ENCODE assay signal across 24 cellular contexts in genomic region chr11:73019996-73020395, GRCh38.
DNase-seq lines count a peak whose midpoint lies in the region; ATAC-seq, FAIRE-seq and TF ChIP-seq lines count a peak whose summit lies in the region.
"Had no signal": no experiment of that assay in that cellular context is flagged by ENCODE, and none has a peak within 500 bp of the region (broad histone marks: within the 10 kb centered on the region; RNA-seq: fewer than 3 reads in every experiment).

No MANE protein-coding gene starts in this region.

- H3K79me2 ChIP-seq in HepG2 (ENCODE audit: insufficient read depth, low read length), result peaks cover 38% of the 10 kb centered on the region

- TF ChIP-seq POLR2A in HepG2 (IDR thresholded peaks at IDR 0.05; ENCODE audit: insufficient read depth in 1 of 2, low read depth in 2 of 2, low read length in 2 of 2) (no peak), right lobe of liver (IDR thresholded peaks at IDR 0.05) (no peak)

- H3K9me3 Mint-ChIP-seq in T-helper 2 cell treated with Interferon-gamma antibody and Interleukin-4, amounts not matched to agents 5 μg/mL and 100 μg/mL, for 36 hours, result peaks cover 22% of the 10 kb centered on the region

- FAIRE-seq in HepG2 (lab: Jason Lieb, UNC), result peak; percentile 80

- peaks cover 22% of the 10 kb centered on the region for H3K36me3 Mint-ChIP-seq in T-helper 2 cell treated with Interferon-gamma antibody and Interleukin-4, amounts not matched to agents 5 μg/mL and 100 μg/mL, for 36 hours (ENCODE audit: low read depth)

- H3K4me2 ChIP-seq in HepG2 (ENCODE audit: low read depth, low read length), result no peak overlapping the region

- POLR2A ChIA-PET in HepG2 (lab: Yijun Ruan, JAX), result no interaction called here

- no TSS peak for BruUV-seq in HepG2 (replicated peaks; lab: Mats Ljungman, UMichigan)

- TF ChIP-seq CTCF in HepG2 (CRISPR knock-in tag; IDR thresholded peaks at IDR 0.05), result no peak
- TF ChIP-seq CTCF in right lobe of liver (IDR thresholded peaks at IDR 0.05), result no peak
- no peak for TF ChIP-seq CTCF in neutrophil (IDR thresholded peaks at IDR 0.05)

- no peaks in the 10 kb centered on the region for H3K27me3 Mint-ChIP-seq in T-helper 2 cell treated with Interferon-gamma antibody and Interleukin-4, amounts not matched to agents 5 μg/mL and 100 μg/mL, for 36 hours (ENCODE audit: low read depth)
- H3K27me3 Mint-ChIP-seq: CD8-positive, alpha-beta memory T cell had no signal

- H3K27ac Mint-ChIP-seq in T-helper 2 cell treated with Interferon-gamma antibody and Interleukin-4, amounts not matched to agents 5 μg/mL and 100 μg/mL, for 36 hours, result no peak overlapping the region
- H3K27ac Mint-ChIP-seq: CD8-positive, alpha-beta memory T cell had no signal

- peaks cover 16% of the 10 kb centered on the region for H3K4me1 ChIP-seq in HepG2 (ENCODE audit: insufficient read depth, low read length)
- H3K4me1 ChIP-seq in right lobe of liver, result peaks cover 0 to 10% (median 0%) of the 10 kb centered on the region in 4 donors
- H3K4me1 ChIP-seq in neutrophil (ENCODE audit: control insufficient read depth in 1 of 2, insufficient read depth in 1 of 2, low read depth in 1 of 2, low read length in 1 of 2), result peaks cover 7 to 13% of the 10 kb centered on the region in 2 experiments
- H3K4me1 ChIP-seq: Peyer's patch had no signal

- peak; percentile 79 for DNase-seq in HepG2 (ENCODE audit: low spot score)
- DNase-seq in right lobe of liver, result no peak
- peak; percentile 60 for DNase-seq in foreskin melanocyte
- DNase-seq in NCI-H2196 treated with DMSO at 0.1 percent for 48 hours (lab: John Stamatoyannopoulos, UW; ENCODE audit: unreplicated experiment), result no peak
- DNase-seq in NCI-H2029 (lab: John Stamatoyannopoulos, UW), result no peak
- no peak for DNase-seq in T-helper 2 cell treated with Interferon-gamma antibody and Interleukin-4, amounts not matched to agents 5 μg/mL and 100 μg/mL, for 36 hours (ENCODE audit: low spot score)
- DNase-seq: ACHN; CD8-positive, alpha-beta memory T cell; DMS53; GDM1; KG1; NCI-H1092 treated with DMSO at 0.1 percent for 48 hours; NCI-H1436 treated with DMSO at 0.1 percent for 48 hours; NCI-H1930; NCI-H345; NCI-H524; NCI-H774; NK-92 treated with Interleukin-12 subunit alpha and Interleukin-12 subunit beta, amount 100 ng/mL, for 24 hours; Peyer's patch had no signal

- H4K20me1 ChIP-seq in HepG2 (ENCODE audit: insufficient read depth, low read length), result peaks cover 9% of the 10 kb centered on the region; the same call in 1 of the 2 replicates

- ATAC-seq in HepG2 (peak; percentile 91), right lobe of liver (no peak), HG03108 (IDR thresholded peaks at IDR 0.05; ENCODE audit: unreplicated experiment) (no peak)

- peak in 1 of 2 experiments; percentile 37; a peak in 1 of 4 replicates for TF ChIP-seq EP300 in HepG2 (IDR thresholded peaks at IDR 0.05; ENCODE audit: low read depth in 2 of 2, low read length in 2 of 2)
- TF ChIP-seq EP300 in HepG2 (CRISPR knock-in tag; IDR thresholded peaks at IDR 0.05; ENCODE audit: borderline replicate concordance), result no peak

- CTCF ChIA-PET in HepG2 (lab: Yijun Ruan, JAX; ENCODE audit: low intra/inter-chr PET ratio, low total read pairs), result no interaction called here

- peaks cover 2% of the 10 kb centered on the region for H3K4me1 Mint-ChIP-seq in T-helper 2 cell treated with Interferon-gamma antibody and Interleukin-4, amounts not matched to agents 5 μg/mL and 100 μg/mL, for 36 hours (ENCODE audit: low read depth)

- H3K9me3 ChIP-seq in HepG2 (ENCODE audit: low read length), result peaks cover 7% of the 10 kb centered on the region; the same call in 1 of the 2 replicates
- H3K9me3 ChIP-seq in right lobe of liver, result peaks cover 0 to 6% (median 0%) of the 10 kb centered on the region in 4 donors
- H3K9me3 ChIP-seq in neutrophil, result no peaks in the 10 kb centered on the region

- H3K27me3 ChIP-seq in HepG2 (ENCODE audit: control insufficient read depth in 1 of 2, insufficient read depth in 2 of 2, low read length in 2 of 2) (no peaks in the 10 kb centered on the region), right lobe of liver (no peaks in the 10 kb centered on the region), neutrophil (no peaks in the 10 kb centered on the region)
- H3K27me3 ChIP-seq: Peyer's patch had no signal

- WGBS in HepG2 (ENCODE audit: low lambda C conversion rate), result 32% methylated on average over 1 of the region's 1 CpG
- WGBS in right lobe of liver (ENCODE audit: insufficient coverage, low coverage, low lambda C conversion rate, missing lambda C conversion rate), result 82% methylated on average over 1 of the region's 1 CpG

- H2AFZ ChIP-seq in HepG2 (ENCODE audit: low read length), result no peak overlapping the region

- no peak overlapping the region for H3K9ac ChIP-seq in HepG2 (ENCODE audit: insufficient read depth, low read depth, low read length)

- H3K36me3 ChIP-seq in HepG2 (replicated peaks in 1 of 2; ENCODE audit: control insufficient read depth in 1 of 2, insufficient read depth in 2 of 2, low read length in 2 of 2) (peaks cover 0 to 5% of the 10 kb centered on the region in 2 experiments; a peak in 3 of 5 replicates), right lobe of liver (no peaks in the 10 kb centered on the region), neutrophil (no peaks in the 10 kb centered on the region)
- H3K36me3 ChIP-seq: Peyer's patch had no signal

- no peak overlapping the region for H3K4me3 ChIP-seq in HepG2 (replicated peaks in 1 of 3; ENCODE audit: insufficient read depth in 1 of 3, low read depth in 2 of 3, low read length in 3 of 3)
- no peak overlapping the region for H3K4me3 ChIP-seq in right lobe of liver
- H3K4me3 ChIP-seq in neutrophil (ENCODE audit: low read depth in 1 of 2, low read length in 1 of 2), result no peak overlapping the region
- H3K4me3 ChIP-seq: Peyer's patch had no signal

- H3K27ac ChIP-seq in HepG2 (ENCODE audit: extremely low read length, insufficient read depth, low read length), result peak overlapping the region; percentile 9
- no peak overlapping the region for H3K27ac ChIP-seq in right lobe of liver
- H3K27ac ChIP-seq in neutrophil, result peak overlapping the region; percentile 28
- H3K27ac ChIP-seq: 22Rv1, C4-2B, HL-60, Peyer's patch had no signal

- in situ Hi-C loops in HepG2 (cut with HindIII; ENCODE audit: extremely low pct_ligation_motif_present, low pct_unique_long_range_greater_than_20kb), result no loop called here

- H3K4me3 Mint-ChIP-seq in T-helper 2 cell treated with Interferon-gamma antibody and Interleukin-4, amounts not matched to agents 5 μg/mL and 100 μg/mL, for 36 hours, result no peak overlapping the region
- H3K4me3 Mint-ChIP-seq: CD8-positive, alpha-beta memory T cell had no signal

- intact Hi-C loops in HepG2 (cut with micrococcal nuclease; ENCODE audit: unreplicated experiment), result no loop called here
- intact Hi-C loops in right lobe of liver (cut with DNase I), result no loop called here

- TF ChIP-seq RAD21 in HepG2 (CRISPR knock-in tag; IDR thresholded peaks at IDR 0.05), result no peak

TF ChIP-seq in HepG2, 621 proteins besides CTCF, POLR2A, EP300 and RAD21 (continues in another document):
- TF ChIP-seq SOX5 (CRISPR knock-in tag; IDR thresholded peaks at IDR 0.05; ENCODE audit: borderline replicate concordance), result peak; percentile 56; the same call in 1 of the 2 replicates
- TF ChIP-seq U2AF2 (IDR thresholded peaks at IDR 0.05; ENCODE audit: low read depth, low read length), result no peak
- TF ChIP-seq ZNF598 (CRISPR knock-in tag; IDR thresholded peaks at IDR 0.05; ENCODE audit: borderline replicate concordance), result no peak
- peak; percentile 29; the same call in 1 of the 2 replicates for TF ChIP-seq HNF4A (CRISPR knock-in tag; IDR thresholded peaks at IDR 0.05)
- peak; percentile 43; the same call in 1 of the 2 replicates for TF ChIP-seq GATAD2A (CRISPR knock-in tag; IDR thresholded peaks at IDR 0.05)
- TF ChIP-seq MED8 (CRISPR knock-in tag; IDR thresholded peaks at IDR 0.05; ENCODE audit: insufficient replicate concordance), result no peak
- no peak for TF ChIP-seq DNMT3B (CRISPR knock-in tag; conservative IDR thresholded peaks at IDR 0.05)
- peak; percentile 11; the same call in 1 of the 2 replicates for TF ChIP-seq TCF7 (IDR thresholded peaks at IDR 0.05; ENCODE audit: low read depth)
- peak; percentile 19; the same call in 1 of the 2 replicates for TF ChIP-seq NCOR1 (IDR thresholded peaks at IDR 0.05; ENCODE audit: borderline replicate concordance, low read length)
- no peak for TF ChIP-seq HNRNPUL1 (IDR thresholded peaks at IDR 0.05; ENCODE audit: low read depth, low read length)
- TF ChIP-seq TFAP4 (IDR thresholded peaks at IDR 0.05; ENCODE audit: borderline replicate concordance, low read depth), result no peak
- TF ChIP-seq RXRB (CRISPR knock-in tag; IDR thresholded peaks at IDR 0.05; ENCODE audit: borderline replicate concordance), result peak; percentile 79
- no peak for TF ChIP-seq ZNF713 (CRISPR knock-in tag; IDR thresholded peaks at IDR 0.05)
- peak; percentile 23; the same call in 1 of the 2 replicates for TF ChIP-seq ELF3 (CRISPR knock-in tag; IDR thresholded peaks at IDR 0.05)
- no peak for TF ChIP-seq SYNCRIP (IDR thresholded peaks at IDR 0.05; ENCODE audit: insufficient read depth, low read depth, low read length)
- no peak for TF ChIP-seq SOX13 (IDR thresholded peaks at IDR 0.05)
- TF ChIP-seq SOX13 (CRISPR knock-in tag; conservative IDR thresholded peaks at IDR 0.05 in 1 of 2, IDR thresholded peaks at IDR 0.05 in 1 of 2), result peak in 1 of 2 experiments; percentile 75; a peak in 2 of 4 replicates
- TF ChIP-seq RCOR2 (CRISPR knock-in tag; IDR thresholded peaks at IDR 0.05), result peak; percentile 29; the same call in 1 of the 2 replicates
- TF ChIP-seq BRCA1 (CRISPR knock-in tag; IDR thresholded peaks at IDR 0.05), result no peak
- no peak for TF ChIP-seq HES4 (CRISPR knock-in tag; IDR thresholded peaks at IDR 0.05; ENCODE audit: borderline replicate concordance)

Comparison
In these comparisons a context has a peak if more than half of its experiments do, and no peak if none do; other contexts are left out.
1. DNase-seq: peak in HepG2 (single experiment) and foreskin melanocyte (single experiment); none in right lobe of liver (0 of 3), NCI-H2196 treated with DMSO at 0.1 percent for 48 hours (single experiment), NCI-H2029 (single experiment) and T-helper 2 cell treated with Interferon-gamma antibody and Interleukin-4, amounts not matched to agents 5 μg/mL and 100 μg/mL, for 36 hours (single experiment).
2. H3K27ac ChIP-seq: peak in HepG2 (single experiment) and neutrophil (single experiment); none in right lobe of liver (0 of 3).